In the genomic region with DNA sequence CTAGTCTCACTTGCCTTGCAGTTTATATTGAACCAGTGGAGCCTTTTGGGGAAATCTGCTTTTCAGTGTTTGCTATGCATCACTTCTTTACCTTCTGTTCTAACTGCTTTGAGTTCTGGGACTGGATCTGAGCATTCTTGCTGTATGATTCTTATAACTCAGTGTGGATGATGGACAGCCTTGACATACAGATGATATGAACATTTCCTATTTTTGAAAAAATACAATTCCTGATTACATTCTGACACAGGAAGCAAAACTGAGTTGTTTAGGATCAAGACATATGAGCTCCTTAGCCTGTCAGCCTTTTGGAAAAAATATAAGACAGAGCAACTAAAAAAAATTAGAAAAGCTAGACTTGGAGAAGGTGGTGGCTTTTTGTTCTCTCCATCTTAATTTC, we compare ENCODE assay signal across 16 cellular contexts.
"Had no signal": no experiment of that assay in that cellular context is flagged by ENCODE, and none has a peak within 500 bp of the region (broad histone marks: within the 10 kb centered on the region; RNA-seq: fewer than 3 reads in every experiment).

No MANE protein-coding gene starts in this region.

- H3K27me3 ChIP-seq: sigmoid colon had no signal

- H3K27me3 Mint-ChIP-seq: activated naive CD8-positive, alpha-beta T cell; naive B cell had no signal

- H3K9me3 ChIP-seq: prostate gland, sigmoid colon had no signal

- DNase-seq: activated CD4-positive, alpha-beta T cell treated with anti-CD3 and anti-CD28 coated beads for 1 hour; activated CD4-positive, alpha-beta T cell treated with anti-CD3 and anti-CD28 coated beads, Interleukin-2, amount 50 U/mL, for 48 hours; activated gamma-delta T cell; activated T-cell treated with anti-CD3 and anti-CD28 coated beads, Interleukin-2, amount 50 U/mL, for 4 hours; amygdala; head of caudate nucleus; midbrain; naive B cell; occipital lobe; sigmoid colon; stimulated activated CD4-positive, alpha-beta T cell treated with anti-CD3 and anti-CD28 coated beads, Interleukin-2, amount 100 ng/mL, for 48 hours; stimulated activated naive CD4-positive, alpha-beta T cell treated with Interleukin-2 at 50 U/mL for 16 hours; T1000 had no signal

- H3K36me3 Mint-ChIP-seq: activated naive CD8-positive, alpha-beta T cell; naive B cell had no signal

- H3K27ac ChIP-seq: prostate gland had no signal

- H3K9me3 Mint-ChIP-seq: activated T-cell treated with anti-CD3 and anti-CD28 coated beads, Interleukin-2, amount 50 U/mL, for 4 hours; naive B cell had no signal

- H3K4me3 ChIP-seq: prostate gland had no signal

- H3K27ac Mint-ChIP-seq: activated naive CD8-positive, alpha-beta T cell had no signal

- ATAC-seq: activated T-cell treated with anti-CD3 and anti-CD28 coated beads, Interleukin-2, amount 50 U/mL, for 4 hours; esophagus mucosa had no signal

- H3K36me3 ChIP-seq: prostate gland, sigmoid colon had no signal

- H3K4me3 Mint-ChIP-seq: activated naive CD8-positive, alpha-beta T cell; activated T-cell treated with anti-CD3 and anti-CD28 coated beads, Interleukin-2, amount 50 U/mL, for 4 hours; naive B cell had no signal
